27 cellular contexts compared by ENCODE assay signal in genomic region chr4:57153207-57153606, GRCh38. TPM values are rescaled to one million over a fixed set of nuclear protein-coding genes. Genes with fewer than 3 reads are reported as not detected.
DNase-seq lines count a peak whose midpoint lies in the region; ATAC-seq, FAIRE-seq and TF ChIP-seq lines count a peak whose summit lies in the region.
"Had no signal": no experiment of that assay in that cellular context is flagged by ENCODE, and none has a peak within 500 bp of the region (broad histone marks: within the 10 kb centered on the region; RNA-seq: fewer than 3 reads in every experiment).

No MANE protein-coding gene starts in this region.

- no peak overlapping the region for H3K4me2 ChIP-seq in K562 (ENCODE audit: insufficient read depth, low read length)
- H3K4me2 ChIP-seq in neural progenitor cell, result no peak overlapping the region

- TF ChIP-seq RAD21 in K562 (CRISPR knock-in tag; conservative IDR thresholded peaks at IDR 0.05 in 1 of 2, IDR thresholded peaks at IDR 0.05 in 1 of 2), result no peak

- ATAC-seq in left ventricle myocardium superior (peak; percentile 67), left cardiac atrium (no peak), K562 (no peak)
- ATAC-seq: Panc1 had no signal

- H3K27me3 ChIP-seq in K562 (ENCODE audit: control insufficient read depth in 2 of 2, insufficient read depth in 2 of 2, low read length in 2 of 2) (0 out of 5 replicates have a peak, but pooled peaks cover 0 to 3% of the 10 kb centered on the region in 2 experiments), neural progenitor cell (no peaks in the 10 kb centered on the region)
- H3K27me3 ChIP-seq: BLaER1 had no signal

- no peak overlapping the region for H3K27ac ChIP-seq in K562 (ENCODE audit: extremely low read depth, low read depth, low read length)
- no peak overlapping the region for H3K27ac ChIP-seq in neural progenitor cell
- H3K27ac ChIP-seq: BLaER1, RWPE1 had no signal

- H3K27ac Mint-ChIP-seq in neural progenitor cell, result peak overlapping the region; percentile 31
- H3K27ac Mint-ChIP-seq: CD4-positive, CD25-positive, alpha-beta regulatory T cell had no signal

- intact Hi-C loops in left ventricle myocardium superior (cut with micrococcal nuclease), result no loop called here
- intact Hi-C loops in left cardiac atrium (cut with DNase I), result no loop called here
- intact Hi-C loops in K562 (cut with micrococcal nuclease), result no loop called here

- H3K27me3 Mint-ChIP-seq in neural progenitor cell (ENCODE audit: insufficient read depth, low read depth), result peaks cover 2% of the 10 kb centered on the region
- H3K27me3 Mint-ChIP-seq: CD4-positive, CD25-positive, alpha-beta regulatory T cell had no signal

- 0% methylated on average over 3 of the region's 3 CpGs for WGBS in K562 (ENCODE audit: insufficient coverage, low coverage, missing lambda C conversion rate)

- FAIRE-seq in K562 (lab: Jason Lieb, UNC), result no peak
- FAIRE-seq: D721Med, G401.6, HTR-8/SVneo had no signal

- H3K9me3 ChIP-seq in K562 (replicated peaks; ENCODE audit: control insufficient read depth, insufficient read depth, low read depth, low read length) (no peaks in the 10 kb centered on the region), neural progenitor cell (ENCODE audit: low read depth) (no peaks in the 10 kb centered on the region)
- H3K9me3 ChIP-seq: BLaER1, HAP-1 had no signal

- in situ Hi-C loops in K562 (cut with MboI), result no loop called here

- H3K36me3 ChIP-seq in K562 (ENCODE audit: control insufficient read depth, insufficient read depth, low read length), result no peaks in the 10 kb centered on the region
- H3K36me3 ChIP-seq in neural progenitor cell, result no peaks in the 10 kb centered on the region
- H3K36me3 ChIP-seq: BLaER1, HAP-1 had no signal

- H3K4me1 ChIP-seq in K562 (replicated peaks in 1 of 2; ENCODE audit: control insufficient read depth in 2 of 2, insufficient read depth in 2 of 2, low read length in 2 of 2) (no peaks in the 10 kb centered on the region), neural progenitor cell (peaks cover 9% of the 10 kb centered on the region)
- H3K4me1 ChIP-seq: HAP-1 had no signal

- POLR2A ChIA-PET in K562 (lab: Yijun Ruan, JAX), result no interaction called here

- peaks cover 15% of the 10 kb centered on the region for H3F3A ChIP-seq in neural progenitor cell (ENCODE audit: low read depth)

- peaks cover 27% of the 10 kb centered on the region for H3K4me1 Mint-ChIP-seq in neural progenitor cell

- TF ChIP-seq EP300 in K562 (IDR thresholded peaks at IDR 0.05; ENCODE audit: low read length), result no peak

- H3K4me3 ChIP-seq in K562, result no peak overlapping the region
- H3K4me3 ChIP-seq in neural progenitor cell, result no peak overlapping the region
- H3K4me3 ChIP-seq in foreskin fibroblast (ENCODE audit: low read depth in 1 of 2, low read length in 2 of 2), result no peak overlapping the region
- H3K4me3 ChIP-seq: BLaER1, HAP-1 had no signal

- H3K9me1 ChIP-seq in K562 (ENCODE audit: control insufficient read depth, insufficient read depth, low read length), result no peaks in the 10 kb centered on the region

- peaks cover 15% of the 10 kb centered on the region for H3K9me3 Mint-ChIP-seq in neural progenitor cell
- H3K9me3 Mint-ChIP-seq: CD4-positive, CD25-positive, alpha-beta regulatory T cell; HFFc6 had no signal

- H3K36me3 Mint-ChIP-seq in neural progenitor cell, result peaks cover 8% of the 10 kb centered on the region
- H3K36me3 Mint-ChIP-seq: CD4-positive, CD25-positive, alpha-beta regulatory T cell had no signal

- H3K9ac ChIP-seq in K562 (ENCODE audit: insufficient read depth in 1 of 2, low read depth in 2 of 2, low read length in 2 of 2), result no peak overlapping the region
- no peak overlapping the region for H3K9ac ChIP-seq in neural progenitor cell
- H3K9ac ChIP-seq: BLaER1 had no signal

- H3K79me2 ChIP-seq in K562 (ENCODE audit: control insufficient read depth, insufficient read depth, low read length) (no peaks in the 10 kb centered on the region), neural progenitor cell (ENCODE audit: low read depth) (no peaks in the 10 kb centered on the region)

- no peak overlapping the region for H2AFZ ChIP-seq in K562 (ENCODE audit: low read depth, low read length)
- H2AFZ ChIP-seq in neural progenitor cell (replicated peaks), result no peak overlapping the region

- H3K4me3 Mint-ChIP-seq in neural progenitor cell, result no peak overlapping the region
- H3K4me3 Mint-ChIP-seq: HFFc6 had no signal

- no peaks in the 10 kb centered on the region for H4K20me1 ChIP-seq in K562 (replicated peaks; ENCODE audit: control insufficient read depth, insufficient read depth, low read length)
- H4K20me1 ChIP-seq in neural progenitor cell (ENCODE audit: low read depth), result no peaks in the 10 kb centered on the region
- H4K20me1 ChIP-seq: BLaER1 had no signal

- DNase-seq in left ventricle myocardium superior (no peak), left cardiac atrium (no peak), K562 (ENCODE audit: extremely low read depth in 1 of 4, low spot score in 3 of 4) (no peak), neural progenitor cell (ENCODE audit: low spot score) (no peak), DMS 273 (lab: John Stamatoyannopoulos, UW; ENCODE audit: unreplicated experiment) (no peak), middle frontal gyrus (ENCODE audit: extremely low spot score, low spot score) (no peak), foreskin fibroblast (no peak)
- DNase-seq: CD4-positive, CD25-positive, alpha-beta regulatory T cell; DMS53; GOT3; HFFc6; KG1; NCI-H1048; NCI-H1417; NCI-H1694; NCI-H2029 treated with DMSO at 0.1 percent for 48 hours; NCI-H446 treated with DMSO at 0.1 percent for 48 hours; NCI-H526 treated with DMSO at 0.1 percent for 48 hours; SHP77 treated with DMSO at 0.1 percent for 48 hours had no signal

- CTCF ChIA-PET in K562 (lab: Yijun Ruan, JAX; ENCODE audit: low intra/inter-chr PET ratio), result no interaction called here

- no TSS peak for BruUV-seq in K562 (replicated peaks; lab: Mats Ljungman, UMichigan)

- no peak for TF ChIP-seq POLR2A in K562 (conservative IDR thresholded peaks at IDR 0.05)

- no peak for TF ChIP-seq CTCF in K562 (IDR thresholded peaks at IDR 0.05 in 2 of 3, conservative IDR thresholded peaks at IDR 0.05 in 1 of 3; ENCODE audit: insufficient read depth in 2 of 3, low read depth in 1 of 3, low read length in 3 of 3)
- TF ChIP-seq CTCF in neural progenitor cell (IDR thresholded peaks at IDR 0.05), result no peak
- TF ChIP-seq CTCF in foreskin fibroblast (IDR thresholded peaks at IDR 0.05; ENCODE audit: low read depth, low read length), result no peak

TF ChIP-seq in K562, 482 proteins besides CTCF, POLR2A, EP300 and RAD21:
- TF ChIP-seq, protein P1, sequence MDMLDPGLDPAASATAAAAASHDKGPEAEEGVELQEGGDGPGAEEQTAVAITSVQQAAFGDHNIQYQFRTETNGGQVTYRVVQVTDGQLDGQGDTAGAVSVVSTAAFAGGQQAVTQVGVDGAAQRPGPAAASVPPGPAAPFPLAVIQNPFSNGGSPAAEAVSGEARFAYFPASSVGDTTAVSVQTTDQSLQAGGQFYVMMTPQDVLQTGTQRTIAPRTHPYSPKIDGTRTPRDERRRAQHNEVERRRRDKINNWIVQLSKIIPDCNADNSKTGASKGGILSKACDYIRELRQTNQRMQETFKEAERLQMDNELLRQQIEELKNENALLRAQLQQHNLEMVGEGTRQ (CRISPR knock-in tag; IDR thresholded peaks at IDR 0.05), result peak; percentile 12; the same call in 1 of the 2 replicates
- TF ChIP-seq, protein P2, sequence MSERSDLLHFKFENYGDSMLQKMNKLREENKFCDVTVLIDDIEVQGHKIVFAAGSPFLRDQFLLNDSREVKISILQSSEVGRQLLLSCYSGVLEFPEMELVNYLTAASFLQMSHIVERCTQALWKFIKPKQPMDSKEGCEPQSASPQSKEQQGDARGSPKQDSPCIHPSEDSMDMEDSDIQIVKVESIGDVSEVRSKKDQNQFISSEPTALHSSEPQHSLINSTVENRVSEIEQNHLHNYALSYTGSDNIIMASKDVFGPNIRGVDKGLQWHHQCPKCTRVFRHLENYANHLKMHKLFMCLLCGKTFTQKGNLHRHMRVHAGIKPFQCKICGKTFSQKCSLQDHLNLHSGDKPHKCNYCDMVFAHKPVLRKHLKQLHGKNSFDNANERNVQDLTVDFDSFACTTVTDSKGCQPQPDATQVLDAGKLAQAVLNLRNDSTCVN (CRISPR knock-in tag; IDR thresholded peaks at IDR 0.05), result no peak
- TF ChIP-seq, protein P3, sequence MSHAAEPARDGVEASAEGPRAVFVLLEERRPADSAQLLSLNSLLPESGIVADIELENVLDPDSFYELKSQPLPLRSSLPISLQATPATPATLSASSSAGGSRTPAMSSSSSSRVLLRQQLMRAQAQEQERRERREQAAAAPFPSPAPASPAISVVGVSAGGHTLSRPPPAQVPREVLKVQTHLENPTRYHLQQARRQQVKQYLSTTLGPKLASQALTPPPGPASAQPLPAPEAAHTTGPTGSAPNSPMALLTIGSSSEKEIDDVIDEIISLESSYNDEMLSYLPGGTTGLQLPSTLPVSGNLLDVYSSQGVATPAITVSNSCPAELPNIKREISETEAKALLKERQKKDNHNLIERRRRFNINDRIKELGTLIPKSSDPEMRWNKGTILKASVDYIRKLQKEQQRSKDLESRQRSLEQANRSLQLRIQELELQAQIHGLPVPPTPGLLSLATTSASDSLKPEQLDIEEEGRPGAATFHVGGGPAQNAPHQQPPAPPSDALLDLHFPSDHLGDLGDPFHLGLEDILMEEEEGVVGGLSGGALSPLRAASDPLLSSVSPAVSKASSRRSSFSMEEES (CRISPR knock-in tag; IDR thresholded peaks at IDR 0.05), result peak; percentile 33; the same call in 1 of the 2 replicates

RNA-seq across cellular contexts. Expression of gene IGFBP7, which starts 43.0 kb away (rescaled TPM):
- 723 TPM for total RNA-seq in left ventricle myocardium superior
- 100 to 1,000 TPM; 580 to 792 TPM for total RNA-seq in left cardiac atrium
- not detected in 2 replicates for total RNA-seq in K562 (2011; cell fraction: chromatin; rRNA removed; ENCODE audit: low replicate concordance)
- total RNA-seq in K562 (2011; cell fraction: nucleolus; rRNA removed), result not detected in 2 replicates
- not detected in 2 replicates for total RNA-seq in K562 (2011; cell fraction: nucleoplasm; rRNA removed)
- not detected in 2 replicates for total RNA-seq in K562 (2014; rRNA removed)
- total RNA-seq in K562 (2014; rRNA removed; fragmentation: Illumina TruSeq; extraction: Trizol), result not detected in 2 replicates
- not detected in 2 replicates for total RNA-seq in K562 (2015; rRNA removed; fragmentation: Illumina TruSeq; extraction: Trizol)
- total RNA-seq in K562 (2021), result 0.29 and 0.54 TPM in 2 replicates
- not detected in 2 replicates for polyA plus RNA-seq in K562 (2011; rRNA removed)
- polyA plus RNA-seq in K562 (2011; cell fraction: cytosol; rRNA removed), result 0.12 and 0.18 TPM in 2 replicates
- polyA plus RNA-seq in K562 (2011; cell fraction: nucleus; rRNA removed), result not detected in 2 replicates
- polyA plus RNA-seq in K562 (2012), result 0.12 and 0.25 TPM in 2 replicates
- polyA plus RNA-seq in K562 (2014; fragmentation: Illumina TruSeq; extraction: Trizol), result not detected in 2 replicates
- under 1 TPM; 0.27 to 0.49 TPM for polyA plus RNA-seq in K562 (2014; fragmentation: Nextera tagmentation; extraction: Ambion mirVana)
- not detected in 2 replicates for polyA plus RNA-seq in K562 (2014; rRNA removed)
- not detected in 2 replicates for polyA minus RNA-seq in K562 (2011; rRNA and poly(A)+ RNA removed)
- polyA minus RNA-seq in K562 (2011; cell fraction: cytosol; rRNA and poly(A)+ RNA removed), result not detected in 2 replicates
- not detected in 2 replicates for polyA minus RNA-seq in K562 (2011; cell fraction: nucleus; rRNA and poly(A)+ RNA removed)
- 0.86 and 1.5 TPM in 2 replicates for total RNA-seq in neural progenitor cell (ENCODE audit: low replicate concordance)
- total RNA-seq: OCI-LY7 had no signal

Comparison
In these comparisons a context has a peak if more than half of its experiments do, and no peak if none do; other contexts are left out.
1. RNA of gene IGFBP7, which starts 43.0 kb away (total RNA-seq): 580 to 792 TPM in left cardiac atrium and 723 TPM in left ventricle myocardium superior (single experiment); 0.86 to 1.5 TPM in neural progenitor cell and 0.29 to 0.54 TPM in K562; every median in the first group is over 100 times any median in the second.